In genomic region chr6:6918216-6918983, GRCh38 we compare ENCODE assay signal across 9 cellular contexts.
A peak's percentile ranks its signal among the peaks of the same experiment; 100 is the strongest.
DNase-seq lines count a peak whose midpoint lies in the region; ATAC-seq lines count a peak whose summit lies in the region.
"Had no signal": no experiment of that assay in that cellular context is flagged by ENCODE, and none has a peak within 500 bp of the region (broad histone marks: within the 10 kb centered on the region; RNA-seq: fewer than 3 reads in every experiment).

No MANE protein-coding gene starts in this region.

- ATAC-seq in HG02759 (IDR thresholded peaks at IDR 0.05; ENCODE audit: unreplicated experiment), result peak; percentile 97
- ATAC-seq in activated naive CD8-positive, alpha-beta T cell treated with anti-CD3 and anti-CD28 coated beads, Interleukin-2, amount 50 U/mL, for 24 hours, result peak; percentile 97

- no peaks in the 10 kb centered on the region for H3K9me3 Mint-ChIP-seq in activated naive CD8-positive, alpha-beta T cell treated with anti-CD3 and anti-CD28 coated beads, Interleukin-2, amount 50 U/mL, for 24 hours
- H3K9me3 Mint-ChIP-seq: naive B cell had no signal

- peak overlapping the region; percentile 73 for H3K27ac Mint-ChIP-seq in activated naive CD8-positive, alpha-beta T cell treated with anti-CD3 and anti-CD28 coated beads, Interleukin-2, amount 50 U/mL, for 24 hours
- H3K27ac Mint-ChIP-seq: naive B cell had no signal

- no peaks in the 10 kb centered on the region for H3K36me3 Mint-ChIP-seq in activated naive CD8-positive, alpha-beta T cell treated with anti-CD3 and anti-CD28 coated beads, Interleukin-2, amount 50 U/mL, for 24 hours (ENCODE audit: low read depth)
- H3K36me3 Mint-ChIP-seq: naive B cell had no signal

- H3K4me1 Mint-ChIP-seq in activated naive CD8-positive, alpha-beta T cell treated with anti-CD3 and anti-CD28 coated beads, Interleukin-2, amount 50 U/mL, for 24 hours, result peaks cover 37% of the 10 kb centered on the region

- peak; percentile 41 for DNase-seq in DMS53 (lab: John Stamatoyannopoulos, UW)
- DNase-seq in DMS53 treated with DMSO at 0.1 percent for 48 hours (lab: John Stamatoyannopoulos, UW; ENCODE audit: unreplicated experiment), result no peak
- peak; percentile 18 for DNase-seq in NCI-H69 (lab: John Stamatoyannopoulos, UW)
- peak; percentile 79 for DNase-seq in activated naive CD8-positive, alpha-beta T cell treated with anti-CD3 and anti-CD28 coated beads, Interleukin-2, amount 50 U/mL, for 24 hours
- peak; percentile 78 to 82 for DNase-seq in stimulated activated CD4-positive, alpha-beta T cell treated with anti-CD3 and anti-CD28 coated beads, Interleukin-2, amount 100 ng/mL, for 24 hours
- no peak for DNase-seq in islet precursor cell
- no peak for DNase-seq in HK-2 (ENCODE audit: unreplicated experiment)
- DNase-seq: naive B cell had no signal

- no peak overlapping the region for H3K4me3 Mint-ChIP-seq in activated naive CD8-positive, alpha-beta T cell treated with anti-CD3 and anti-CD28 coated beads, Interleukin-2, amount 50 U/mL, for 24 hours
- H3K4me3 Mint-ChIP-seq: naive B cell had no signal

- peaks cover 32% of the 10 kb centered on the region for H3K27me3 Mint-ChIP-seq in activated naive CD8-positive, alpha-beta T cell treated with anti-CD3 and anti-CD28 coated beads, Interleukin-2, amount 50 U/mL, for 24 hours

Comparison
In these comparisons a context has a peak if more than half of its experiments do, and no peak if none do; other contexts are left out.
1. DNase-seq: peak in DMS53 (single experiment), NCI-H69 (single experiment), activated naive CD8-positive, alpha-beta T cell treated with anti-CD3 and anti-CD28 coated beads, Interleukin-2, amount 50 U/mL, for 24 hours (single experiment) and stimulated activated CD4-positive, alpha-beta T cell treated with anti-CD3 and anti-CD28 coated beads, Interleukin-2, amount 100 ng/mL, for 24 hours (2 of 2); none in DMS53 treated with DMSO at 0.1 percent for 48 hours (single experiment), islet precursor cell (single experiment) and HK-2 (single experiment).